In the genomic region with DNA sequence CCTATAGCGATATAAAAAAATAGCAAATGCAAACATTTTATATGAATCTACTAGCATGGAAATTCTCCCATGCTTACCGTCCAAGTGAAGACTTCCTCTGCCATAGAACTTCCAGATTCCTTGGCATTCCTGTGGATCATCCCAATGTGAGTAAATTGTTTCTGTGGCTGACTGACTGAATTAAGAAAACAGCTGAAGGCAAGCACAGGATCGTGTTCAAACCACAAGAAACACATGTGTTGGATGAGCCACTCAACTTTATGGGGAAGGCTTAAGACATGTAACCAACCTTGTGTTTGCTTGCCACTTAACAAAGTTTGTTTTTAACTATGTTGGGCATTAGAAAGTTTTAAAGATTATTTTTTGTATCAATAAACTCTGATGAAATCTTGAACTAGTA, we compare ENCODE assay signal across 1 cellular context.
A peak's percentile ranks its signal among the peaks of the same experiment; 100 is the strongest.
TF ChIP-seq lines count a peak whose summit lies in the region.

No MANE protein-coding gene starts in this region.

TF ChIP-seq in SK-N-SH, 30 proteins besides CTCF, POLR2A, EP300 and RAD21 (continued from another document):
- TF ChIP-seq, protein P1, sequence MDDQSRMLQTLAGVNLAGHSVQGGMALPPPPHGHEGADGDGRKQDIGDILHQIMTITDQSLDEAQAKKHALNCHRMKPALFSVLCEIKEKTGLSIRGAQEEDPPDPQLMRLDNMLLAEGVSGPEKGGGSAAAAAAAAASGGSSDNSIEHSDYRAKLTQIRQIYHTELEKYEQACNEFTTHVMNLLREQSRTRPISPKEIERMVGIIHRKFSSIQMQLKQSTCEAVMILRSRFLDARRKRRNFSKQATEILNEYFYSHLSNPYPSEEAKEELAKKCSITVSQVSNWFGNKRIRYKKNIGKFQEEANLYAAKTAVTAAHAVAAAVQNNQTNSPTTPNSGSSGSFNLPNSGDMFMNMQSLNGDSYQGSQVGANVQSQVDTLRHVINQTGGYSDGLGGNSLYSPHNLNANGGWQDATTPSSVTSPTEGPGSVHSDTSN (IDR thresholded peaks at IDR 0.05): 0 out of 2 replicates have a peak, but pooled peaks have one; percentile 26
- TF ChIP-seq RFX5 (IDR thresholded peaks at IDR 0.05; ENCODE audit: low read length) (no peak), FOSL2 (IDR thresholded peaks at IDR 0.05; ENCODE audit: borderline replicate concordance, low read depth) (no peak), ELF1 (IDR thresholded peaks at IDR 0.05) (no peak)
